10 cellular contexts compared by ENCODE assay signal in the genomic region with DNA sequence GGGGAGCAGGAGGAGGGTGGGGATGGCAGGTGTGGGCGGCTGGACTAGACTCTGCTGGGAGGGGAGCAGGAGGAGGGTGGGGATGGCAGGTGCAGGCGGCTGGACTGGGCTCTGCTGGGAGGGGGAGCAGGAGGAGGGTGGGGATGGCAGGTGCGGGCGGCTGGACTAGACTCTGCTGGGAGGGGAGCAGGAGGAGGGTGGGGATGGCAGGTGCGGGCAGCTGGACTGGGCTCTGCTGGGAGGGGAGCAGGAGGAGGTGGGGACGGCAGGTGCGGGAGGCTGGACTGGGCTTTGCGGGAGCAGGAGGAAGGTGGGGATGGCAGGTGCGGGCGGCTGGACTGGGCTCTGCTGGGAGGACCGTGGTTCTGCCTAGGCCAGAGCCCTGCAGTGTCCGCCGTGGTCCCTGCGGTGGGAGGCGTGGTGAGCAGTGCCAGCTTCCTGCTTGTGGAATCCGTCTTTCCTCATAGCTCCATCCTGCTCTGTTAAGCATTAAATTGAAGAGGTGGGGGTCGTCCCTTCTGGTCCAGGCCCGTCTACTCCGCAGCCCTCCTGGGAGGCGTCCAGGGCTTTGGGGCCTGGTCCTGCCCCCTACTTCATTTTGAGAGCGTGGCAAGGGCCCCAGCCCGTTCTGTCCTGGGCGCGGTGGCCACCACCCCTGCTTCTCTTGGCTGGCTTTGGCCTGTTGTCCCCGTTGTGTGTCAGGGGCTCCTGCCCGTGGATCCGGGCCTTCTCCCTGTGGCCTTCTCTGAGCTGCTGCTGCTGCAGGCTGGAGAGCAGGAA. TPM values are rescaled to one million over a fixed set of nuclear protein-coding genes. Genes with fewer than 3 reads are reported as not detected.
A peak's percentile ranks its signal among the peaks of the same experiment; 100 is the strongest.
DNase-seq lines count a peak whose midpoint lies in the region; ATAC-seq and TF ChIP-seq lines count a peak whose summit lies in the region.
"Had no signal": no experiment of that assay in that cellular context is flagged by ENCODE, and none has a peak within 500 bp of the region (broad histone marks: within the 10 kb centered on the region; RNA-seq: fewer than 3 reads in every experiment).

No MANE protein-coding gene starts in this region.

- intact Hi-C loops in aorta (cut with DNase I): no loop called here

- no peak overlapping the region for H3K4me3 Mint-ChIP-seq in mesothelial cell of epicardium

- peaks cover 69% of the 10 kb centered on the region for H3K4me1 Mint-ChIP-seq in mesothelial cell of epicardium

- no peaks in the 10 kb centered on the region for H3K27me3 Mint-ChIP-seq in mesothelial cell of epicardium (ENCODE audit: low read depth)

- no peak overlapping the region for H3K4me3 ChIP-seq in aorta (ENCODE audit: low read length in 2 of 2)
- H3K4me3 ChIP-seq: PC-9 had no signal

- DNase-seq in COR-L47 (lab: John Stamatoyannopoulos, UW) (peak; percentile 74), NAMALWA (ENCODE audit: low spot score) (peak; percentile 56), SK-N-DZ (ENCODE audit: low spot score) (peak; percentile 46), mesothelial cell of epicardium (ENCODE audit: low spot score in 2 of 2, unreplicated experiment in 2 of 2) (no peak), GDM1 (lab: John Stamatoyannopoulos, UW) (no peak), A172 (ENCODE audit: low spot score) (no peak), aorta (no peak)
- DNase-seq: PC-9 had no signal

- no peak for ATAC-seq in HG03108 (IDR thresholded peaks at IDR 0.05; ENCODE audit: unreplicated experiment)
- ATAC-seq in aorta (ENCODE audit: low FRiP score): no peak

- TF ChIP-seq CTCF in mesothelial cell of epicardium (IDR thresholded peaks at IDR 0.05; ENCODE audit: unreplicated experiment): no peak

- H3K9me3 ChIP-seq in aorta (ENCODE audit: control insufficient read depth, low read length): no peaks in the 10 kb centered on the region

- H3K27me3 ChIP-seq in aorta (ENCODE audit: control insufficient read depth in 1 of 2, insufficient read depth in 2 of 2, low read length in 1 of 2): no peaks in the 10 kb centered on the region

- H3K4me1 ChIP-seq in aorta (ENCODE audit: control insufficient read depth in 1 of 2, insufficient read depth in 2 of 2, low read length in 2 of 2): no peaks in the 10 kb centered on the region

- 83 to 85% methylated on average over 22 to 27 of the region's 27 CpGs for WGBS in aorta, 2 donors

- peak overlapping the region; percentile 79 for H3K27ac Mint-ChIP-seq in mesothelial cell of epicardium

- H3K36me3 Mint-ChIP-seq in mesothelial cell of epicardium: peaks cover 9% of the 10 kb centered on the region

- H3K9me3 Mint-ChIP-seq in mesothelial cell of epicardium: no peaks in the 10 kb centered on the region

- H3K27ac ChIP-seq in aorta (ENCODE audit: low read depth in 1 of 2, low read length in 2 of 2): no peak overlapping the region
- H3K27ac ChIP-seq: PC-9 had no signal

- no peaks in the 10 kb centered on the region for H3K36me3 ChIP-seq in aorta (ENCODE audit: control insufficient read depth in 1 of 2, insufficient read depth in 2 of 2, low read length in 1 of 2)

RNA-seq across cellular contexts. Expression of a gene that starts 4.7 kb away (rescaled TPM):
- polyA plus RNA-seq in SK-N-DZ (2014; cell fraction: cytosol; rRNA removed): 41.8 and 45.5 TPM in 2 replicates
- 352 and 443 TPM in 2 replicates for polyA plus RNA-seq in SK-N-DZ (2014; cell fraction: nucleus; rRNA removed)
- total RNA-seq in mesothelial cell of epicardium (189 to 202 TPM (median 196 TPM) in 3 replicates), aorta (10 to 100 TPM; 29.3 to 49.1 TPM)
- total RNA-seq in A172 (2014; rRNA removed; shearing (Covaris generic)): 51.9 and 60.7 TPM in 2 replicates
- polyA plus RNA-seq in aorta: 10 to 100 TPM; 13.3 to 78.1 TPM

RNA-seq across cellular contexts. Expression of a gene that starts 4.8 kb away (rescaled TPM):
- 388 and 410 TPM in 2 replicates for polyA plus RNA-seq in SK-N-DZ (2014; cell fraction: cytosol; rRNA removed)
- polyA plus RNA-seq in SK-N-DZ (2014; cell fraction: nucleus; rRNA removed): 320 and 336 TPM in 2 replicates
- total RNA-seq in mesothelial cell of epicardium (141 to 149 TPM (median 142 TPM) in 3 replicates), aorta (10 to 100 TPM; 43.7 to 45.8 TPM)
- 493 and 592 TPM in 2 replicates for total RNA-seq in A172 (2014; rRNA removed; shearing (Covaris generic))
- polyA plus RNA-seq in aorta: 100 to 1,000 TPM; 133 to 155 TPM

RNA-seq across cellular contexts. Expression of a gene that starts 25.3 kb away (rescaled TPM):
- polyA plus RNA-seq in SK-N-DZ (2014; cell fraction: cytosol; rRNA removed): not detected in 2 replicates
- polyA plus RNA-seq in SK-N-DZ (2014; cell fraction: nucleus; rRNA removed): not detected in 2 replicates
- total RNA-seq in mesothelial cell of epicardium: 0.59 to 0.60 TPM (median 0.60 TPM) in 3 replicates
- total RNA-seq in A172 (2014; rRNA removed; shearing (Covaris generic)): not detected in 2 replicates
- not detected for total RNA-seq in aorta
- under 1 TPM in 1 of 2 donors, not detected in 1; 0.08 TPM for polyA plus RNA-seq in aorta
- total RNA-seq: PC-9, subcutaneous adipose tissue had no signal

RNA-seq across cellular contexts. Expression of a gene that starts 26.8 kb away (rescaled TPM):
- polyA plus RNA-seq in SK-N-DZ (2014; cell fraction: cytosol; rRNA removed): 0.15 and 0.39 TPM in 2 replicates
- polyA plus RNA-seq in SK-N-DZ (2014; cell fraction: nucleus; rRNA removed): 0.58 and 0.79 TPM in 2 replicates
- total RNA-seq in mesothelial cell of epicardium (0.84 to 1.4 TPM (median 1.2 TPM) in 3 replicates), aorta (under 1 TPM; 0.23 to 0.27 TPM)
- total RNA-seq in A172 (2014; rRNA removed; shearing (Covaris generic)): not detected in 2 replicates
- not detected for polyA plus RNA-seq in aorta
- total RNA-seq: subcutaneous adipose tissue had no signal

RNA-seq across cellular contexts. Expression of a gene that starts 51.2 kb away (rescaled TPM):
- not detected in 2 replicates for polyA plus RNA-seq in SK-N-DZ (2014; cell fraction: cytosol; rRNA removed)
- not detected in 2 replicates for polyA plus RNA-seq in SK-N-DZ (2014; cell fraction: nucleus; rRNA removed)
- total RNA-seq in mesothelial cell of epicardium (0.11 TPM in 1 of 3 replicates, not detected in the others), aorta (1 to 10 TPM in 1 of 2 donors, under 1 TPM in 1; 0.93 to 1.5 TPM)
- total RNA-seq in A172 (2014; rRNA removed; shearing (Covaris generic)): 0.22 and 1.7 TPM in 2 replicates
- polyA plus RNA-seq in aorta: under 1 TPM in 1 of 2 donors, not detected in 1; 0.88 TPM
- total RNA-seq: PC-9 had no signal

Comparison
In these comparisons a context has a peak if more than half of its experiments do, and no peak if none do; other contexts are left out.
1. DNase-seq: peak in COR-L47 (single experiment), NAMALWA (single experiment) and SK-N-DZ (single experiment); none in mesothelial cell of epicardium (0 of 2), GDM1 (single experiment), A172 (single experiment) and aorta (0 of 2).